Comparison of ENCODE assay signal across 1 cellular context in genomic region chr1:91570105-91570448, GRCh38.
TF ChIP-seq lines count a peak whose summit lies in the region.

No MANE protein-coding gene starts in this region.

TF ChIP-seq in IMR-90, 13 proteins besides CTCF, POLR2A, EP300 and RAD21 (continued from another document):
- TF ChIP-seq, protein P1, sequence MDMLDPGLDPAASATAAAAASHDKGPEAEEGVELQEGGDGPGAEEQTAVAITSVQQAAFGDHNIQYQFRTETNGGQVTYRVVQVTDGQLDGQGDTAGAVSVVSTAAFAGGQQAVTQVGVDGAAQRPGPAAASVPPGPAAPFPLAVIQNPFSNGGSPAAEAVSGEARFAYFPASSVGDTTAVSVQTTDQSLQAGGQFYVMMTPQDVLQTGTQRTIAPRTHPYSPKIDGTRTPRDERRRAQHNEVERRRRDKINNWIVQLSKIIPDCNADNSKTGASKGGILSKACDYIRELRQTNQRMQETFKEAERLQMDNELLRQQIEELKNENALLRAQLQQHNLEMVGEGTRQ (IDR thresholded peaks at IDR 0.05; ENCODE audit: low read depth, low read length): no peak
